ENCODE assay signal across 13 cellular contexts in genomic region chr1:64892576-64893573, GRCh38.
A peak's percentile ranks its signal among the peaks of the same experiment; 100 is the strongest.
DNase-seq lines count a peak whose midpoint lies in the region; ATAC-seq and TF ChIP-seq lines count a peak whose summit lies in the region.
"Had no signal": no experiment of that assay in that cellular context is flagged by ENCODE, and none has a peak within 500 bp of the region (broad histone marks: within the 10 kb centered on the region; RNA-seq: fewer than 3 reads in every experiment).

No MANE protein-coding gene starts in this region.

- TF ChIP-seq EP300 in SK-N-SH (IDR thresholded peaks at IDR 0.05; ENCODE audit: borderline replicate concordance in 1 of 2, low read depth in 1 of 2, low read length in 1 of 2) = no peak

- H3K4me3 ChIP-seq in SK-N-SH (ENCODE audit: low read depth in 2 of 2, low read length in 1 of 2) (no peak overlapping the region), skeletal muscle cell (ENCODE audit: low read depth, low read length) (no peak overlapping the region)
- H3K4me3 ChIP-seq: breast epithelium, pancreas had no signal

- H3F3A ChIP-seq in SK-N-SH (replicated peaks; ENCODE audit: insufficient read depth) = peaks cover 20% of the 10 kb centered on the region

- no peaks in the 10 kb centered on the region for H3K27me3 ChIP-seq in SK-N-SH (ENCODE audit: insufficient read depth)
- H3K27me3 ChIP-seq: breast epithelium, pancreas had no signal

- H3K4me1 ChIP-seq in SK-N-SH (ENCODE audit: control insufficient read depth in 1 of 2, insufficient read depth in 2 of 2, low read depth in 1 of 2, low read length in 1 of 2) = peaks cover 35 to 67% of the 10 kb centered on the region in 2 experiments; a peak in 3 of 4 replicates

- POLR2A ChIA-PET in SK-N-SH (lab: Yijun Ruan, JAX) = interaction anchor here (1.1 kb wide), 1 partner anchor 10 kb away, joined by 3 read pairs; no protein-coding TSS in a partner anchor

- H3K9me3 ChIP-seq in SK-N-SH = no peaks in the 10 kb centered on the region
- H3K9me3 ChIP-seq: breast epithelium, pancreas had no signal

- no peaks in the 10 kb centered on the region for H3K36me3 ChIP-seq in SK-N-SH (replicated peaks in 1 of 2; ENCODE audit: control insufficient read depth in 1 of 2, insufficient read depth in 2 of 2, low read length in 1 of 2)
- H3K36me3 ChIP-seq: breast epithelium, pancreas had no signal

- DNase-seq in SK-N-SH = no peak
- DNase-seq in NCI-H524 treated with DMSO at 0.1 percent for 48 hours (lab: John Stamatoyannopoulos, UW) = peak; percentile 64
- DNase-seq in skeletal muscle cell (ENCODE audit: low read depth) = peak; percentile 48
- DNase-seq in DMS79 treated with DMSO at 0.1 percent for 48 hours (lab: John Stamatoyannopoulos, UW) = no peak
- DNase-seq in effector CD8-positive, alpha-beta T cell (lab: John Stamatoyannopoulos, UW) = no peak
- DNase-seq in stimulated activated naive CD4-positive, alpha-beta T cell treated with Interleukin-2 at 50 U/mL for 16 hours (lab: John Stamatoyannopoulos, UW) = no peak
- DNase-seq: DMS79, kidney glomerular epithelial cell, NCI-H510A treated with DMSO at 0.1 percent for 48 hours, pancreas had no signal

- no peak for TF ChIP-seq CTCF in SK-N-SH (IDR thresholded peaks at IDR 0.05)

- TF ChIP-seq RAD21 in SK-N-SH (IDR thresholded peaks at IDR 0.05; ENCODE audit: low read length) = no peak

- no peak overlapping the region for H2AFZ ChIP-seq in SK-N-SH (ENCODE audit: low read depth)

- WGBS in SK-N-SH (ENCODE audit: low lambda C conversion rate) = 87% methylated on average over 5 of the region's 5 CpGs

- 0 out of 2 replicates have a peak overlapping the region, but pooled peaks have one; percentile 3 for H3K4me2 ChIP-seq in SK-N-SH

- H3K9ac ChIP-seq in SK-N-SH = no peak overlapping the region

- no peak for ATAC-seq in SK-N-SH treated with all-trans-retinoic acid at 6 μM for 48 hours
- peak; percentile 48 for ATAC-seq in esophagus mucosa

- peaks cover 31% of the 10 kb centered on the region for H4K20me1 ChIP-seq in SK-N-SH (ENCODE audit: insufficient read depth)

- H3K79me2 ChIP-seq in SK-N-SH (ENCODE audit: insufficient read depth) = peaks cover 92% of the 10 kb centered on the region

- H3K9me2 ChIP-seq in SK-N-SH = no peaks in the 10 kb centered on the region

- CTCF ChIA-PET in SK-N-SH (lab: Yijun Ruan, JAX) = interaction anchor here (0.6 to 1.2 kb wide), 3 partner anchors 11 to 738 kb away, joined by 3 to 4 read pairs (median 4); no protein-coding TSS in a partner anchor

- H3K27ac ChIP-seq in SK-N-SH (ENCODE audit: low read depth in 2 of 2, low read length in 1 of 2) = 0 out of 4 replicates have a peak overlapping the region, but pooled peaks of 1 of the 2 experiments have one; percentile 2
- H3K27ac ChIP-seq: pancreas had no signal

TF ChIP-seq in SK-N-SH, 30 proteins besides CTCF, POLR2A, EP300 and RAD21 (continues in another document):
- TF ChIP-seq FOXM1 (IDR thresholded peaks at IDR 0.05; ENCODE audit: low read depth) (no peak), GATA2 (CRISPR knock-in tag; IDR thresholded peaks at IDR 0.05) (no peak), SIN3A (IDR thresholded peaks at IDR 0.05; ENCODE audit: borderline replicate concordance, low read depth, low read length) (no peak), REST (IDR thresholded peaks at IDR 0.05; ENCODE audit: low read depth, low read length) (no peak), RXRA (IDR thresholded peaks at IDR 0.05; ENCODE audit: borderline replicate concordance, low read depth) (no peak), NFIC (IDR thresholded peaks at IDR 0.05; ENCODE audit: borderline replicate concordance) (no peak), POLR2AphosphoS5 (IDR thresholded peaks at IDR 0.05; ENCODE audit: low read depth, low read length) (no peak), PBX3 (IDR thresholded peaks at IDR 0.05) (no peak), EZH2phosphoT487 (IDR thresholded peaks at IDR 0.05; ENCODE audit: borderline replicate concordance, low read depth) (no peak), TCF12 (IDR thresholded peaks at IDR 0.05) (no peak), SMC3 (IDR thresholded peaks at IDR 0.05; ENCODE audit: low read depth, low read length) (no peak)

TF ChIP-seq in SK-N-SH treated with all-trans-retinoic acid at 6 μM for 48 hours, 23 proteins besides CTCF, POLR2A, EP300 and RAD21:
- TF ChIP-seq ZNF565 (CRISPR knock-in tag; conservative IDR thresholded peaks at IDR 0.05; ENCODE audit: low read depth) = no peak
TF ChIP-seq in SK-N-SH treated with all-trans-retinoic acid at 6 μM for 48 hours: peak in this region for 0.

Comparison
In these comparisons a context has a peak if more than half of its experiments do, and no peak if none do; other contexts are left out.
1. DNase-seq: peak in NCI-H524 treated with DMSO at 0.1 percent for 48 hours (single experiment) and skeletal muscle cell (single experiment); none in SK-N-SH (single experiment), DMS79 treated with DMSO at 0.1 percent for 48 hours (single experiment), effector CD8-positive, alpha-beta T cell (single experiment) and stimulated activated naive CD4-positive, alpha-beta T cell treated with Interleukin-2 at 50 U/mL for 16 hours (single experiment).